1 cellular context compared by ENCODE assay signal in the genomic region with DNA sequence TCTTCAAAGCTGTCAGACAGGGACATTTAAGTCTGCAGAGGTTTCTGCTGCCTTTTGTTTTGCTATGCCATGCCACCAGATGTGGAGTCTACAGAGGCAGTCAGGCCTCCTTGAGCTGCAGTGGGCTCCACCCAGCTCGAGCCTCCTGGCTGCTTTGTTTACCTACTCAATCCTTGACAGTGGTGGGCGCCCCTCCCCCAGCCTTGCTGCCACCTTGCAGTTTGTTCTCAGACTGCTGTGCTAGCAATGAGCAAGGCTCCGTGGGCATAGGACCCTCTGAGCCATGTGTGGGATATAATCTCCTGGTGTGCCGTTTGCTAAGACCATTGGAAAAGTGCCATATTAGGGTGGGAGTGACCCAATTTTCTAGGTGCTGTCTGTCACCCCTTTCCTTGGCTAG.
DNase-seq lines count a peak whose midpoint lies in the region; FAIRE-seq and TF ChIP-seq lines count a peak whose summit lies in the region.
"Not testable (repeated sequence)": the region's sequence is repeated elsewhere in the genome, so short reads cannot be mapped to it uniquely, and the experiment has no call there.

No MANE protein-coding gene starts in this region.

- not testable (repeated sequence) for H3K9me3 ChIP-seq in kidney (ENCODE audit: control insufficient read depth in 1 of 2, low read length in 2 of 2)

- H3K4me1 ChIP-seq in kidney (ENCODE audit: control insufficient read depth in 1 of 2, insufficient read depth in 1 of 2, low read depth in 1 of 2, low read length in 2 of 2) = not testable (repeated sequence)

- DNase-seq in kidney = peak; percentile 43

- H3K27ac ChIP-seq in kidney (ENCODE audit: low read depth in 2 of 2, low read length in 2 of 2) = not testable (repeated sequence)

- H3K9ac ChIP-seq in kidney (ENCODE audit: low read length in 2 of 2) = not testable (repeated sequence)

- not testable (repeated sequence) for FAIRE-seq in kidney (lab: Jason Lieb, UNC)

- not testable (repeated sequence) for H3K4me3 ChIP-seq in kidney (ENCODE audit: low read length in 2 of 2)

- intact Hi-C loops in kidney (cut with DNase I) = not testable (repeated sequence)

- not testable (repeated sequence) for TF ChIP-seq CTCF in kidney (IDR thresholded peaks at IDR 0.05; ENCODE audit: borderline replicate concordance, extremely low read depth, insufficient read depth)

- not testable (repeated sequence) for H3K36me3 ChIP-seq in kidney (ENCODE audit: control insufficient read depth in 1 of 2, insufficient read depth in 2 of 2, low read length in 2 of 2)
